In the genomic region with DNA sequence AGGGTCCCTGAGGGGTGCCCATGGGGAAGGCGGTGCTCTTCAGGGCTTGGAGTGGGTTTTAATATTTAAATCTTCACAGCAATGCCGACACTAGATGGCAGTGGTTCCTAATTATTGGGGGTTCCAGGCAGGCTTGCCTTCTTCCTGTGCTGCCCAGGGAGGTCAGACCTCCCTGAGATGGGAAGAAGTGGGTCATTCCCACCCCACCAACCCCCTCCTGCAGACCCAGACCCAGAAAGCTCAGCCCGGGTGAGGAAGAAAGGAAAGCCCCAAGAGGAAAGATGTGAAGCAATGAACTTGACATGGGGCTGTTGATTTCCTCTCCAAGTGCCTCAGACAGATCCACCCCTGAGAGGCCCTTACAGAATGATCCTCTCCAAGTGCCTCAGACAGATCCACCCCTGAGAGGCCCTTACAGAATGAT, we compare ENCODE assay signal across 8 cellular contexts.
DNase-seq lines count a peak whose midpoint lies in the region; ATAC-seq and TF ChIP-seq lines count a peak whose summit lies in the region.

No MANE protein-coding gene starts in this region.

- peak; percentile 42 for TF ChIP-seq CTCF in coronary artery (IDR thresholded peaks at IDR 0.05)
- peak in 1 of 3 donors; percentile 63 for TF ChIP-seq CTCF in lower leg skin (IDR thresholded peaks at IDR 0.05)

- ATAC-seq in GM19025 (IDR thresholded peaks at IDR 0.05; ENCODE audit: low read depth, unreplicated experiment) = peak; percentile 87
- peak; percentile 92 for ATAC-seq in HG03159 (IDR thresholded peaks at IDR 0.05; ENCODE audit: unreplicated experiment)

- no peak overlapping the region for H3K27ac ChIP-seq in coronary artery

- WGBS in lower leg skin, 2 donors = 2 to 6% methylated on average over 3 of the region's 3 CpGs

- TF ChIP-seq POLR2A in lower leg skin (IDR thresholded peaks at IDR 0.05) = no peak

- intact Hi-C loops in lower leg skin (cut with DNase I; ENCODE audit: low total_unique reads) = loop anchor here (5.0 kb wide), 1 partner anchor 137 kb away; no protein-coding TSS in a partner anchor

- DNase-seq in CD1c-positive myeloid dendritic cell (ENCODE audit: extremely low spot score) = peak; percentile 65
- DNase-seq in NCI-H446 treated with DMSO at 0.1 percent for 48 hours (lab: John Stamatoyannopoulos, UW) = peak; percentile 29
- peak; percentile 55 to 66 for DNase-seq in activated CD4-positive, alpha-beta T cell treated with anti-CD3 and anti-CD28 coated beads for 4 hours
- no peak for DNase-seq in coronary artery (ENCODE audit: low spot score)
- peak; percentile 57 to 75 for DNase-seq in lower leg skin (ENCODE audit: low spot score in 2 of 2)
- DNase-seq in stimulated activated CD8-positive, alpha-beta memory T cell treated with anti-CD3 and anti-CD28 coated beads, Interleukin-15, amount 100 ng/mL, for 1 hour (ENCODE audit: low read depth) = peak; percentile 34

- H3K4me3 ChIP-seq in coronary artery (no peak overlapping the region), lower leg skin (ENCODE audit: low read depth, poor library complexity, severe bottlenecking) (no peak overlapping the region)
